In genomic region chr2:138209009-138209408, GRCh38 we compare ENCODE assay signal across 1 cellular context.
TF ChIP-seq lines count a peak whose summit lies in the region.

No MANE protein-coding gene starts in this region.

TF ChIP-seq in endothelial cell of umbilical vein, 7 proteins besides CTCF, POLR2A, EP300 and RAD21 (continued from another document):
- TF ChIP-seq EZH2 (IDR thresholded peaks at IDR 0.05; ENCODE audit: borderline replicate concordance, low read depth, low read length, severe bottlenecking): no peak
- TF ChIP-seq FOS (IDR thresholded peaks at IDR 0.05; ENCODE audit: borderline replicate concordance, insufficient read depth, low read length): peak; percentile 68
